In the genomic region with DNA sequence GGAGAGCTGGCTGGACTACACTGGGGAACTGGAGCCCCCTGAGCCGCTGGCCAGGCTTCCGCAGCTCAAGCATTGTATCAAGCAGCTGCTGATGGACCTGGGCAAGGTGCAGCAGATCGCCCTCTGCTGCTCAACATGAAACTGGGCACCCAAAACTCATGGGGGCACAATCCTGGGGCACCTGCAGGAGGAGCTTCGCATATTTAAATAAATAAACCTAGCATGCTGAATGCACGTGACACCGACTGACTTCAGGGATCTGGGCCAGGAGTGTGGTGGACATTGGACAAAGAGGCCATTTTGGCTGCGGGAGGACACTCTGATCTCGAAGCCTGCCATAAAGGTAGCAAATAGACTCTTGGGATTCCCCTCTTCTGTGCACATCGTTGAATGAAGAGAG, we compare ENCODE assay signal across 8 cellular contexts. TPM values are rescaled to one million over a fixed set of nuclear protein-coding genes. Genes with fewer than 3 reads are reported as not detected.
DNase-seq lines count a peak whose midpoint lies in the region; ATAC-seq and TF ChIP-seq lines count a peak whose summit lies in the region.

No MANE protein-coding gene starts in this region.

- no peak for TF ChIP-seq POLR2A in thyroid gland (IDR thresholded peaks at IDR 0.05)

- H3K4me1 ChIP-seq in thyroid gland, result peaks cover 2 to 7% of the 10 kb centered on the region in 2 donors

- peaks cover 22% of the 10 kb centered on the region for H3K36me3 Mint-ChIP-seq in activated naive CD8-positive, alpha-beta T cell treated with anti-CD3 and anti-CD28 coated beads, Interleukin-2, amount 10 ng/mL, durations not matched to agents 7 days and 5 days
- H3K36me3 Mint-ChIP-seq in naive thymus-derived CD8-positive, alpha-beta T cell, result peaks cover 0 to 54% (median 8%) of the 10 kb centered on the region in 3 donors

- ATAC-seq in activated naive CD8-positive, alpha-beta T cell treated with anti-CD3 and anti-CD28 coated beads, Interleukin-2, amount 10 ng/mL, durations not matched to agents 7 days and 5 days (ENCODE audit: low read depth), result peak; percentile 56
- ATAC-seq in naive thymus-derived CD8-positive, alpha-beta T cell, result peak; percentile 61 to 81

- peak; percentile 9 for DNase-seq in activated gamma-delta T cell treated with Interleukin-2 at 50 U/mL for 16 hours
- DNase-seq in activated gamma-delta T cell (lab: John Stamatoyannopoulos, UW), result no peak
- DNase-seq in NCI-H2081 treated with DMSO at 0.1 percent for 48 hours (lab: John Stamatoyannopoulos, UW), result peak; percentile 3
- no peak for DNase-seq in activated naive CD8-positive, alpha-beta T cell treated with anti-CD3 and anti-CD28 coated beads, Interleukin-2, amount 10 ng/mL, durations not matched to agents 7 days and 5 days
- DNase-seq in naive thymus-derived CD8-positive, alpha-beta T cell, result peak in 5 of 10 donors; percentile 8 to 32 (median 23)
- no peak for DNase-seq in NCI-H2029 (lab: John Stamatoyannopoulos, UW)
- DNase-seq in thyroid gland, result no peak
- DNase-seq in LoVo (ENCODE audit: low spot score), result no peak

- H3K4me1 Mint-ChIP-seq in activated naive CD8-positive, alpha-beta T cell treated with anti-CD3 and anti-CD28 coated beads, Interleukin-2, amount 10 ng/mL, durations not matched to agents 7 days and 5 days, result peaks cover 6% of the 10 kb centered on the region
- peaks cover 4 to 20% (median 15%) of the 10 kb centered on the region in 4 donors for H3K4me1 Mint-ChIP-seq in naive thymus-derived CD8-positive, alpha-beta T cell

- no peak overlapping the region for H3K27ac ChIP-seq in thyroid gland

- H3K9me3 ChIP-seq in thyroid gland, result no peaks in the 10 kb centered on the region

- no peak overlapping the region for H3K27ac Mint-ChIP-seq in activated naive CD8-positive, alpha-beta T cell treated with anti-CD3 and anti-CD28 coated beads, Interleukin-2, amount 10 ng/mL, durations not matched to agents 7 days and 5 days
- H3K27ac Mint-ChIP-seq in naive thymus-derived CD8-positive, alpha-beta T cell, result peak overlapping the region in 6 of 10 donors; percentile 3 to 82 (median 37)

- H3K36me3 ChIP-seq in thyroid gland, result peaks cover 0 to 7% of the 10 kb centered on the region in 2 donors

- no peak overlapping the region for H3K4me3 ChIP-seq in thyroid gland (replicated peaks in 1 of 3)

- H3K27me3 ChIP-seq in thyroid gland, result no peaks in the 10 kb centered on the region

- H3K27me3 Mint-ChIP-seq in activated naive CD8-positive, alpha-beta T cell treated with anti-CD3 and anti-CD28 coated beads, Interleukin-2, amount 10 ng/mL, durations not matched to agents 7 days and 5 days, result no peaks in the 10 kb centered on the region
- H3K27me3 Mint-ChIP-seq in naive thymus-derived CD8-positive, alpha-beta T cell, result no peaks in the 10 kb centered on the region

- POLR2A ChIA-PET in activated naive CD8-positive, alpha-beta T cell treated with anti-CD3 and anti-CD28 coated beads, Interleukin-2, amount 10 ng/mL, durations not matched to agents 7 days and 5 days (lab: Charles Lee), result interaction anchor here (0.8 kb wide), 2 partner anchors 204 to 457 kb away, joined by 3 to 4 read pairs; no protein-coding TSS in a partner anchor
- POLR2A ChIA-PET in naive thymus-derived CD8-positive, alpha-beta T cell (lab: Charles Lee), result no interaction called here

- H3K9me3 Mint-ChIP-seq in activated naive CD8-positive, alpha-beta T cell treated with anti-CD3 and anti-CD28 coated beads, Interleukin-2, amount 10 ng/mL, durations not matched to agents 7 days and 5 days, result no peaks in the 10 kb centered on the region
- H3K9me3 Mint-ChIP-seq in naive thymus-derived CD8-positive, alpha-beta T cell, result no peaks in the 10 kb centered on the region

- no peak overlapping the region for H3K4me3 Mint-ChIP-seq in activated naive CD8-positive, alpha-beta T cell treated with anti-CD3 and anti-CD28 coated beads, Interleukin-2, amount 10 ng/mL, durations not matched to agents 7 days and 5 days
- H3K4me3 Mint-ChIP-seq in naive thymus-derived CD8-positive, alpha-beta T cell, result peak overlapping the region in 1 of 10 donors; percentile 11

- TF ChIP-seq CTCF in thyroid gland (IDR thresholded peaks at IDR 0.05), result peak in 1 of 6 experiments; percentile 15

- intact Hi-C loops in thyroid gland (cut with DNase I), result no loop called here

- WGBS in thyroid gland, 2 donors, result 75 to 82% methylated on average over 7 to 9 of the region's 9 CpGs

RNA-seq across cellular contexts. Expression of gene SCAND1, which starts 6.8 kb away (rescaled TPM):
- total RNA-seq in activated naive CD8-positive, alpha-beta T cell treated with anti-CD3 and anti-CD28 coated beads, Interleukin-2, amount 10 ng/mL, durations not matched to agents 7 days and 5 days, result 10 to 100 TPM; 57.8 to 60.9 TPM
- 10 to 100 TPM; 59.6 to 62.6 TPM for total RNA-seq in naive thymus-derived CD8-positive, alpha-beta T cell
- 100 to 1,000 TPM; 156 to 206 (median 176) TPM for polyA plus RNA-seq in naive thymus-derived CD8-positive, alpha-beta T cell
- 100 to 1,000 TPM in 3 of 4 donors, 10 to 100 TPM in 1; 88.4 to 182 (median 125) TPM for total RNA-seq in thyroid gland

RNA-seq across cellular contexts. Expression of gene CNBD2, which starts 20.9 kb away (rescaled TPM):
- total RNA-seq in activated naive CD8-positive, alpha-beta T cell treated with anti-CD3 and anti-CD28 coated beads, Interleukin-2, amount 10 ng/mL, durations not matched to agents 7 days and 5 days, result 1 to 10 TPM; 5.7 to 7.1 TPM
- 10 to 100 TPM in 1 of 2 experiments, 1 to 10 TPM in 1; 8.7 to 11.3 TPM for total RNA-seq in naive thymus-derived CD8-positive, alpha-beta T cell
- 1 to 10 TPM; 6.4 to 9.5 (median 6.7) TPM for polyA plus RNA-seq in naive thymus-derived CD8-positive, alpha-beta T cell
- total RNA-seq in thyroid gland, result 1 to 10 TPM; 3.0 to 4.5 (median 3.8) TPM

Comparison
In these comparisons a context has a peak if more than half of its experiments do, and no peak if none do; other contexts are left out.
1. DNase-seq: peak in activated gamma-delta T cell treated with Interleukin-2 at 50 U/mL for 16 hours (single experiment) and NCI-H2081 treated with DMSO at 0.1 percent for 48 hours (single experiment); none in activated gamma-delta T cell (single experiment), activated naive CD8-positive, alpha-beta T cell treated with anti-CD3 and anti-CD28 coated beads, Interleukin-2, amount 10 ng/mL, durations not matched to agents 7 days and 5 days (single experiment), NCI-H2029 (single experiment), thyroid gland (0 of 2) and LoVo (single experiment).